ENCODE assay signal across 1 cellular context in the genomic region with DNA sequence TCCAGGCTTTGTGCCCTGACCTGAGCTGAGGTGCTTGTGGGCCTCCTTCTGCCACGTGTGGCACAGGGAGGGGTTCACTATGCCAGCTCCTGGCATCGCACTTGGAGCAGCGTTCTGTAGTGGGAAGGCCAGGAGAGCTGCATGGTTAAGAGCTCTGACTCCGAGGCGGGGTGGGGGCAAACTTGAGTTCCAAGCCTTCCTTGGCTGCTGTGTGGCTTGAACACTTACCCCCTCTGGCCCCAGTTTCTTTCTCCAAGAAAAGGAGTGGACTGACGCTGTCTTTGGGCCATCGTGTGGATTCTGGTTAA.
TF ChIP-seq lines count a peak whose summit lies in the region.

No MANE protein-coding gene starts in this region.

TF ChIP-seq in H1, 55 proteins besides CTCF, POLR2A, EP300 and RAD21:
- TF ChIP-seq CHD1 (IDR thresholded peaks at IDR 0.05; ENCODE audit: low read depth, low read length) (no peak), SIRT6 (IDR thresholded peaks at IDR 0.05; ENCODE audit: low read length) (no peak), HDAC6 (IDR thresholded peaks at IDR 0.05; ENCODE audit: low read depth, low read length) (no peak), TCF12 (IDR thresholded peaks at IDR 0.05; ENCODE audit: low read depth, low read length) (no peak), CREB1 (IDR thresholded peaks at IDR 0.05) (no peak), CTBP2 (IDR thresholded peaks at IDR 0.05; ENCODE audit: borderline replicate concordance, insufficient read depth, insufficient read length, low read length) (no peak), EZH2 (IDR thresholded peaks at IDR 0.05; ENCODE audit: low read depth, low read length, severe bottlenecking) (no peak), KDM1A (IDR thresholded peaks at IDR 0.05; ENCODE audit: borderline replicate concordance, low read length) (no peak), CBX5 (IDR thresholded peaks at IDR 0.05; ENCODE audit: low read depth, low read length) (no peak), JUND (IDR thresholded peaks at IDR 0.05; ENCODE audit: low read length) (no peak)
- TF ChIP-seq, protein P1, sequence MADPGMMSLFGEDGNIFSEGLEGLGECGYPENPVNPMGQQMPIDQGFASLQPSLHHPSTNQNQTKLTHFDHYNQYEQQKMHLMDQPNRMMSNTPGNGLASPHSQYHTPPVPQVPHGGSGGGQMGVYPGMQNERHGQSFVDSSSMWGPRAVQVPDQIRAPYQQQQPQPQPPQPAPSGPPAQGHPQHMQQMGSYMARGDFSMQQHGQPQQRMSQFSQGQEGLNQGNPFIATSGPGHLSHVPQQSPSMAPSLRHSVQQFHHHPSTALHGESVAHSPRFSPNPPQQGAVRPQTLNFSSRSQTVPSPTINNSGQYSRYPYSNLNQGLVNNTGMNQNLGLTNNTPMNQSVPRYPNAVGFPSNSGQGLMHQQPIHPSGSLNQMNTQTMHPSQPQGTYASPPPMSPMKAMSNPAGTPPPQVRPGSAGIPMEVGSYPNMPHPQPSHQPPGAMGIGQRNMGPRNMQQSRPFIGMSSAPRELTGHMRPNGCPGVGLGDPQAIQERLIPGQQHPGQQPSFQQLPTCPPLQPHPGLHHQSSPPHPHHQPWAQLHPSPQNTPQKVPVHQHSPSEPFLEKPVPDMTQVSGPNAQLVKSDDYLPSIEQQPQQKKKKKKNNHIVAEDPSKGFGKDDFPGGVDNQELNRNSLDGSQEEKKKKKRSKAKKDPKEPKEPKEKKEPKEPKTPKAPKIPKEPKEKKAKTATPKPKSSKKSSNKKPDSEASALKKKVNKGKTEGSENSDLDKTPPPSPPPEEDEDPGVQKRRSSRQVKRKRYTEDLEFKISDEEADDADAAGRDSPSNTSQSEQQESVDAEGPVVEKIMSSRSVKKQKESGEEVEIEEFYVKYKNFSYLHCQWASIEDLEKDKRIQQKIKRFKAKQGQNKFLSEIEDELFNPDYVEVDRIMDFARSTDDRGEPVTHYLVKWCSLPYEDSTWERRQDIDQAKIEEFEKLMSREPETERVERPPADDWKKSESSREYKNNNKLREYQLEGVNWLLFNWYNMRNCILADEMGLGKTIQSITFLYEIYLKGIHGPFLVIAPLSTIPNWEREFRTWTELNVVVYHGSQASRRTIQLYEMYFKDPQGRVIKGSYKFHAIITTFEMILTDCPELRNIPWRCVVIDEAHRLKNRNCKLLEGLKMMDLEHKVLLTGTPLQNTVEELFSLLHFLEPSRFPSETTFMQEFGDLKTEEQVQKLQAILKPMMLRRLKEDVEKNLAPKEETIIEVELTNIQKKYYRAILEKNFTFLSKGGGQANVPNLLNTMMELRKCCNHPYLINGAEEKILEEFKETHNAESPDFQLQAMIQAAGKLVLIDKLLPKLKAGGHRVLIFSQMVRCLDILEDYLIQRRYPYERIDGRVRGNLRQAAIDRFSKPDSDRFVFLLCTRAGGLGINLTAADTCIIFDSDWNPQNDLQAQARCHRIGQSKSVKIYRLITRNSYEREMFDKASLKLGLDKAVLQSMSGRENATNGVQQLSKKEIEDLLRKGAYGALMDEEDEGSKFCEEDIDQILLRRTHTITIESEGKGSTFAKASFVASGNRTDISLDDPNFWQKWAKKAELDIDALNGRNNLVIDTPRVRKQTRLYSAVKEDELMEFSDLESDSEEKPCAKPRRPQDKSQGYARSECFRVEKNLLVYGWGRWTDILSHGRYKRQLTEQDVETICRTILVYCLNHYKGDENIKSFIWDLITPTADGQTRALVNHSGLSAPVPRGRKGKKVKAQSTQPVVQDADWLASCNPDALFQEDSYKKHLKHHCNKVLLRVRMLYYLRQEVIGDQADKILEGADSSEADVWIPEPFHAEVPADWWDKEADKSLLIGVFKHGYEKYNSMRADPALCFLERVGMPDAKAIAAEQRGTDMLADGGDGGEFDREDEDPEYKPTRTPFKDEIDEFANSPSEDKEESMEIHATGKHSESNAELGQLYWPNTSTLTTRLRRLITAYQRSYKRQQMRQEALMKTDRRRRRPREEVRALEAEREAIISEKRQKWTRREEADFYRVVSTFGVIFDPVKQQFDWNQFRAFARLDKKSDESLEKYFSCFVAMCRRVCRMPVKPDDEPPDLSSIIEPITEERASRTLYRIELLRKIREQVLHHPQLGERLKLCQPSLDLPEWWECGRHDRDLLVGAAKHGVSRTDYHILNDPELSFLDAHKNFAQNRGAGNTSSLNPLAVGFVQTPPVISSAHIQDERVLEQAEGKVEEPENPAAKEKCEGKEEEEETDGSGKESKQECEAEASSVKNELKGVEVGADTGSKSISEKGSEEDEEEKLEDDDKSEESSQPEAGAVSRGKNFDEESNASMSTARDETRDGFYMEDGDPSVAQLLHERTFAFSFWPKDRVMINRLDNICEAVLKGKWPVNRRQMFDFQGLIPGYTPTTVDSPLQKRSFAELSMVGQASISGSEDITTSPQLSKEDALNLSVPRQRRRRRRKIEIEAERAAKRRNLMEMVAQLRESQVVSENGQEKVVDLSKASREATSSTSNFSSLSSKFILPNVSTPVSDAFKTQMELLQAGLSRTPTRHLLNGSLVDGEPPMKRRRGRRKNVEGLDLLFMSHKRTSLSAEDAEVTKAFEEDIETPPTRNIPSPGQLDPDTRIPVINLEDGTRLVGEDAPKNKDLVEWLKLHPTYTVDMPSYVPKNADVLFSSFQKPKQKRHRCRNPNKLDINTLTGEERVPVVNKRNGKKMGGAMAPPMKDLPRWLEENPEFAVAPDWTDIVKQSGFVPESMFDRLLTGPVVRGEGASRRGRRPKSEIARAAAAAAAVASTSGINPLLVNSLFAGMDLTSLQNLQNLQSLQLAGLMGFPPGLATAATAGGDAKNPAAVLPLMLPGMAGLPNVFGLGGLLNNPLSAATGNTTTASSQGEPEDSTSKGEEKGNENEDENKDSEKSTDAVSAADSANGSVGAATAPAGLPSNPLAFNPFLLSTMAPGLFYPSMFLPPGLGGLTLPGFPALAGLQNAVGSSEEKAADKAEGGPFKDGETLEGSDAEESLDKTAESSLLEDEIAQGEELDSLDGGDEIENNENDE (IDR thresholded peaks at IDR 0.05; ENCODE audit: insufficient replicate concordance, low read length) = no peak
TF ChIP-seq in H1: peak in this region for 0.
